18 cellular contexts compared by ENCODE assay signal in the genomic region with DNA sequence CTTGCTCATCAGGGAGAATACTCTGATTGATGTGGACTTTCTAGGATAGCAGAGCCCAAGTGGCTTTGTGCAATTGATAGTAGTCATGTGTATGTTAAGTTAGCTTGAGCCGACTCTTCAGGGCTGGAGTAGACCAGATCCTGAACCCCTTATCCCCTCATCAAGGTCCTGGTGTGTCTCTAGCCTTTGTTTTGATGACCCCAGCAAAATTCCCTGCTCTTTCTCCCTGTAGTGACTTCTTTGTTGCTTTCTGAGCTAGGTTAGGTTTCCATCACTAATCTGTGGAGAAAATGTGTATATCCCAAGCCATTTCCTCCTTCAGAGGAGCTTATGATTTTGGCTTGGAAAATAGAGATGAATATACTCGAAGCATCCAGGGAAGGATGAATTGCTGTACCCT.
"Had no signal": no experiment of that assay in that cellular context is flagged by ENCODE, and none has a peak within 500 bp of the region (broad histone marks: within the 10 kb centered on the region; RNA-seq: fewer than 3 reads in every experiment).

No MANE protein-coding gene starts in this region.

- FAIRE-seq: astrocyte, colon, endometrium, kidney had no signal

- H3K4me1 ChIP-seq: psoas muscle had no signal

- H3K36me3 Mint-ChIP-seq: activated CD4-positive, alpha-beta memory T cell treated with anti-CD3 and anti-CD28 coated beads for 36 hours had no signal

- H3K27ac ChIP-seq: cardiac muscle cell, psoas muscle had no signal

- H3K9me3 Mint-ChIP-seq: activated CD4-positive, alpha-beta memory T cell treated with anti-CD3 and anti-CD28 coated beads for 36 hours; activated naive CD4-positive, alpha-beta T cell treated with anti-CD3 and anti-CD28 coated beads for 36 hours; activated naive CD8-positive, alpha-beta T cell treated with anti-CD3 and anti-CD28 coated beads, Interleukin-2, amount 50 U/mL, for 24 hours; activated T-helper 2 cell treated with anti-CD3 and anti-CD28 coated beads, Interferon-gamma antibody, Interleukin-2, Interleukin-4, amounts not matched to agents 10 μg/mL and 5 μg/mL and 100 μg/mL, durations not matched to agents 14 hours and 24 hours and 36 hours; neural crest cell; stimulated activated memory B cell treated with anti-CD40 and anti-IgM and Interleukin-4, amounts not matched to agents 10 μg/mL and 1 μg/mL and 100 μg/mL, for 72 hours had no signal

- H3K27me3 ChIP-seq: cardiac muscle cell had no signal

- ATAC-seq: activated CD4-positive, alpha-beta T cell treated with anti-CD3 and anti-CD28 coated beads for 36 hours; activated CD8-positive, alpha-beta memory T cell treated with anti-CD3 and anti-CD28 coated beads, Interleukin-2, amount 10 ng/mL, durations not matched to agents 7 days and 5 days; activated naive CD8-positive, alpha-beta T cell treated with anti-CD3 and anti-CD28 coated beads, Interleukin-2, amount 50 U/mL, for 24 hours; left ventricle myocardium superior; psoas muscle; stimulated activated memory B cell treated with anti-CD40 and anti-IgM and Interleukin-4, amounts not matched to agents 10 μg/mL and 1 μg/mL and 100 μg/mL, for 72 hours had no signal

- DNase-seq: activated CD4-positive, alpha-beta memory T cell treated with anti-CD3 and anti-CD28 coated beads for 36 hours; activated CD4-positive, alpha-beta T cell treated with anti-CD3 and anti-CD28 coated beads for 36 hours; activated CD8-positive, alpha-beta memory T cell treated with anti-CD3 and anti-CD28 coated beads, Interleukin-2, amount 10 ng/mL, durations not matched to agents 7 days and 5 days; activated naive CD4-positive, alpha-beta T cell treated with anti-CD3 and anti-CD28 coated beads for 36 hours; activated naive CD8-positive, alpha-beta T cell treated with anti-CD3 and anti-CD28 coated beads, Interleukin-2, amount 50 U/mL, for 24 hours; activated T-cell treated with anti-CD3 and anti-CD28 coated beads, Interleukin-2, amount 50 U/mL, for 1 hour; kidney; left ventricle myocardium superior; psoas muscle; stimulated activated CD4-positive, alpha-beta T cell treated with anti-CD3 and anti-CD28 coated beads, Interleukin-12 subunit alpha, Interleukin-12 subunit beta, amount 100 ng/mL, for 4 hours; T-helper 2 cell had no signal

- H3K27ac Mint-ChIP-seq: activated CD4-positive, alpha-beta memory T cell treated with anti-CD3 and anti-CD28 coated beads for 36 hours; activated CD8-positive, alpha-beta memory T cell treated with anti-CD3 and anti-CD28 coated beads, Interleukin-2, amount 10 ng/mL, durations not matched to agents 7 days and 5 days; activated naive CD4-positive, alpha-beta T cell treated with anti-CD3 and anti-CD28 coated beads for 36 hours; activated naive CD8-positive, alpha-beta T cell treated with anti-CD3 and anti-CD28 coated beads, Interleukin-2, amount 50 U/mL, for 24 hours; activated T-helper 2 cell treated with anti-CD3 and anti-CD28 coated beads, Interferon-gamma antibody, Interleukin-2, Interleukin-4, amounts not matched to agents 10 μg/mL and 5 μg/mL and 100 μg/mL, durations not matched to agents 14 hours and 24 hours and 36 hours had no signal

- H3K36me3 ChIP-seq: cardiac muscle cell had no signal

- H3K4me3 ChIP-seq: cardiac muscle cell, psoas muscle had no signal

- H3K9me3 ChIP-seq: psoas muscle had no signal

- H3K27me3 Mint-ChIP-seq: activated CD4-positive, alpha-beta memory T cell treated with anti-CD3 and anti-CD28 coated beads for 36 hours; activated CD4-positive, alpha-beta T cell treated with anti-CD3 and anti-CD28 coated beads for 36 hours; activated CD8-positive, alpha-beta memory T cell treated with anti-CD3 and anti-CD28 coated beads, Interleukin-2, amount 10 ng/mL, durations not matched to agents 7 days and 5 days; activated naive CD8-positive, alpha-beta T cell treated with anti-CD3 and anti-CD28 coated beads, Interleukin-2, amount 50 U/mL, for 24 hours; stimulated activated memory B cell treated with anti-CD40 and anti-IgM and Interleukin-4, amounts not matched to agents 10 μg/mL and 1 μg/mL and 100 μg/mL, for 72 hours had no signal

- H3K4me3 Mint-ChIP-seq: activated CD4-positive, alpha-beta memory T cell treated with anti-CD3 and anti-CD28 coated beads for 36 hours; activated CD4-positive, alpha-beta T cell treated with anti-CD3 and anti-CD28 coated beads for 36 hours; activated CD8-positive, alpha-beta memory T cell treated with anti-CD3 and anti-CD28 coated beads, Interleukin-2, amount 10 ng/mL, durations not matched to agents 7 days and 5 days; activated naive CD4-positive, alpha-beta T cell treated with anti-CD3 and anti-CD28 coated beads for 36 hours; activated naive CD8-positive, alpha-beta T cell treated with anti-CD3 and anti-CD28 coated beads, Interleukin-2, amount 50 U/mL, for 24 hours; neural crest cell; stimulated activated memory B cell treated with anti-CD40 and anti-IgM and Interleukin-4, amounts not matched to agents 10 μg/mL and 1 μg/mL and 100 μg/mL, for 72 hours had no signal
